In the genomic region with DNA sequence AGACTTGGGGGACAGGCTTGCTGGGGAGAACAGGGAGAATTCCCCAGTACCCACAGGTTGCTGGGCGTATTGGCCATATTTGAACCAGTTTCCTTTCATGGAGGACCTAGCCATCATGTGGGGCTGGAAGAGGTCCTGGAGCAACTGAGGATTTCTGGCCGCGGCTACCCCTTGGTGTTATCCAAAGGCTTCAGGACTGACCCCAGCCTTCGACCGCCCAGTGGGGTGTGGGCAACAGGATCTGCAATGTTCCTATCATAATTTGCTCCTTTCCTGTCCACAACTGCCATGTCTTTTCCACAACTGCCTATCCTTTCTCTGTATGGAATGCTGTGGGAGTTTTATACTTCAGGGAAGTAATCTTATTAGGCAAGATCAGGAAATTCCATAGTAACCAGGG, we compare ENCODE assay signal across 4 cellular contexts.
"Had no signal": no experiment of that assay in that cellular context is flagged by ENCODE, and none has a peak within 500 bp of the region (broad histone marks: within the 10 kb centered on the region; RNA-seq: fewer than 3 reads in every experiment).

No MANE protein-coding gene starts in this region.

- H3K4me1 Mint-ChIP-seq: IgD-negative memory B cell had no signal

- H3K36me3 Mint-ChIP-seq: IgD-negative memory B cell had no signal

- H3K27ac Mint-ChIP-seq: H9, IgD-negative memory B cell had no signal

- H3K4me3 ChIP-seq: GM23248 had no signal

- H2AFZ ChIP-seq: GM23248 had no signal

- H3K27me3 Mint-ChIP-seq: IgD-negative memory B cell had no signal

- DNase-seq: GM23248, H9, HCEC 1CT had no signal

- H3K9ac ChIP-seq: GM23248 had no signal

- H3K27ac ChIP-seq: GM23248 had no signal

- H3K4me3 Mint-ChIP-seq: H9, IgD-negative memory B cell had no signal
